In the genomic region with DNA sequence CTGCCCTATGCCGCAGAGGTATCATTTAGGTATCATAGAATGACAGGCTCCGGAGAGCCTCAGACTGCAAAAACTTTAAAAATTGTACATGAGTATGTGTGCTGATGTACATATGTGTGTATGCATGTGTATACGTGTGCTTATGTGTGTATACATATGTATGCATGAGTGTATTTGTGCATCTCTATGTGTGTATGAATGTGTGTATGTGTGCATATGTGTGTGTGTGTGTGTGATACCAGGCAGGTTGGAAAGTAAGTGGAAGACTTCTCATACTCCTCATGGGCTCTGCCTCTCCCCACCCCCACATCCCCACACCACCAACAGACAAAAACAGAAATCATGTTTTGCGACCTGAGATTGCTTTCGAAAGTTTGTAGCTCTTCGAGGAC, we compare ENCODE assay signal across 8 cellular contexts. TPM values are rescaled to one million over a fixed set of nuclear protein-coding genes. Genes with fewer than 3 reads are reported as not detected.
A peak's percentile ranks its signal among the peaks of the same experiment; 100 is the strongest.
DNase-seq lines count a peak whose midpoint lies in the region; ATAC-seq, FAIRE-seq and TF ChIP-seq lines count a peak whose summit lies in the region.

No MANE protein-coding gene starts in this region.

- ATAC-seq in A549 (peak; percentile 39 to 47), GM19328 (IDR thresholded peaks at IDR 0.05; ENCODE audit: unreplicated experiment) (peak; percentile 10), HG03442 (IDR thresholded peaks at IDR 0.05; ENCODE audit: unreplicated experiment) (peak; percentile 5), left lobe of liver (peak; percentile 19)

- H3K4me3 Mint-ChIP-seq in astrocyte (ENCODE audit: unreplicated experiment), result peak overlapping the region; percentile 84

- H3K9me3 ChIP-seq in A549 (no peaks in the 10 kb centered on the region), astrocyte (ENCODE audit: insufficient read depth, low read depth, low read length) (no peaks in the 10 kb centered on the region), thymus (ENCODE audit: control insufficient read depth) (no peaks in the 10 kb centered on the region)

- no peaks in the 10 kb centered on the region for H4K20me1 ChIP-seq in astrocyte (ENCODE audit: insufficient read depth, low read length)

- no peaks in the 10 kb centered on the region for H3K9me3 Mint-ChIP-seq in astrocyte (ENCODE audit: unreplicated experiment)

- H3K27ac ChIP-seq in A549, result peak overlapping the region; percentile 75 to 98
- H3K27ac ChIP-seq in astrocyte (ENCODE audit: low read depth, low read length), result no peak overlapping the region
- peak overlapping the region; percentile 88 for H3K27ac ChIP-seq in thymus (ENCODE audit: low read depth)

- peaks cover 9% of the 10 kb centered on the region for H3K79me2 ChIP-seq in astrocyte (ENCODE audit: insufficient read depth, low read length)

- H3K4me2 ChIP-seq in A549 (peak overlapping the region; percentile 84), astrocyte (ENCODE audit: low read length) (peak overlapping the region; percentile 89)

- H3K27me3 Mint-ChIP-seq in astrocyte (ENCODE audit: low read depth, unreplicated experiment), result no peaks in the 10 kb centered on the region

- H3K4me3 ChIP-seq in A549 (peak overlapping the region; percentile 59), astrocyte (ENCODE audit: insufficient read depth, low read depth, low read length) (peak overlapping the region; percentile 74), thymus (ENCODE audit: low read length) (peak overlapping the region; percentile 68)

- H3K36me3 Mint-ChIP-seq in astrocyte (ENCODE audit: low read depth, unreplicated experiment), result no peaks in the 10 kb centered on the region

- no peak for TF ChIP-seq EP300 in A549 (IDR thresholded peaks at IDR 0.05)

- TF ChIP-seq CTCF in A549 (IDR thresholded peaks at IDR 0.05) (no peak), astrocyte (IDR thresholded peaks at IDR 0.05; ENCODE audit: insufficient read depth, low read depth, low read length) (no peak)

- DNase-seq in A549 (ENCODE audit: low read depth in 1 of 2, low spot score in 1 of 2), result peak in 1 of 2 experiments; percentile 29
- DNase-seq in astrocyte (ENCODE audit: low read depth), result peak; percentile 15
- DNase-seq in left lobe of liver (ENCODE audit: low spot score), result no peak
- no peak for DNase-seq in NCI-H2081 treated with DMSO at 0.1 percent for 48 hours (lab: John Stamatoyannopoulos, UW)
- no peak for DNase-seq in cerebellum (ENCODE audit: low spot score)

- H2AFZ ChIP-seq in astrocyte (ENCODE audit: low read depth, low read length), result peak overlapping the region; percentile 91

- peaks cover 10% of the 10 kb centered on the region; the same call in 2 of the 3 replicates for H3K4me1 ChIP-seq in A549
- H3K4me1 ChIP-seq in astrocyte (ENCODE audit: insufficient read depth, low read length), result peaks cover 5% of the 10 kb centered on the region
- peaks cover 3% of the 10 kb centered on the region for H3K4me1 ChIP-seq in thymus (ENCODE audit: control insufficient read depth, insufficient read depth, low read length)

- POLR2A ChIA-PET in A549 (lab: Yijun Ruan, JAX), result interaction anchor here (0.9 to 3.2 kb wide), 4 partner anchors 12 to 76 kb away, joined by 3 to 34 read pairs (median 4); a partner anchor contains a TSS

- peaks cover 4% of the 10 kb centered on the region for H3K4me1 Mint-ChIP-seq in astrocyte (ENCODE audit: low read depth, unreplicated experiment)

- CTCF ChIA-PET in A549 (lab: Yijun Ruan, JAX), result interaction anchor here (1.1 to 2.5 kb wide), 3 partner anchors 48 to 76 kb away, joined by 3 to 9 read pairs (median 4); no protein-coding TSS in a partner anchor

- no peak for FAIRE-seq in A549 (lab: Jason Lieb, UNC)
- FAIRE-seq in astrocyte (lab: Jason Lieb, UNC), result no peak

- H3K36me3 ChIP-seq in astrocyte (ENCODE audit: insufficient read depth, low read length), result no peaks in the 10 kb centered on the region
- no peaks in the 10 kb centered on the region for H3K36me3 ChIP-seq in thymus (ENCODE audit: control insufficient read depth, insufficient read depth)

- 45% methylated on average over 6 of the region's 6 CpGs for WGBS in A549 (ENCODE audit: missing lambda C conversion rate)
- WGBS in thymus, result 49% methylated on average over 6 of the region's 6 CpGs

- TF ChIP-seq RAD21 in A549 (conservative IDR thresholded peaks at IDR 0.05 in 1 of 2, IDR thresholded peaks at IDR 0.05 in 1 of 2), result no peak

- peak overlapping the region; percentile 73 for H3K27ac Mint-ChIP-seq in astrocyte (ENCODE audit: unreplicated experiment)

- H3K9ac ChIP-seq in astrocyte (ENCODE audit: low read length), result peak overlapping the region; percentile 86

- H3K27me3 ChIP-seq in astrocyte (ENCODE audit: insufficient read depth, low read length), result no peaks in the 10 kb centered on the region
- H3K27me3 ChIP-seq in thymus (ENCODE audit: control insufficient read depth, insufficient read depth), result peaks cover 3% of the 10 kb centered on the region

- no peak for TF ChIP-seq POLR2A in A549 (IDR thresholded peaks at IDR 0.05; ENCODE audit: low read length)

TF ChIP-seq in A549, 52 proteins besides CTCF, POLR2A, EP300 and RAD21:
- TF ChIP-seq FOSL2 (IDR thresholded peaks at IDR 0.05) (no peak), FOSL2 (CRISPR knock-in tag; IDR thresholded peaks at IDR 0.05) (no peak), TP53 (CRISPR knock-in tag; IDR thresholded peaks at IDR 0.05) (no peak), HDAC2 (IDR thresholded peaks at IDR 0.05) (no peak), JUN (IDR thresholded peaks at IDR 0.05) (no peak), RCOR1 (IDR thresholded peaks at IDR 0.05; ENCODE audit: low read depth, low read length) (no peak), GATA3 (IDR thresholded peaks at IDR 0.05; ENCODE audit: borderline replicate concordance) (no peak), RFX5 (IDR thresholded peaks at IDR 0.05) (no peak), NPAS2 (CRISPR knock-in tag; IDR thresholded peaks at IDR 0.05; ENCODE audit: borderline replicate concordance) (no peak), KDM5A (IDR thresholded peaks at IDR 0.05) (no peak)
- TF ChIP-seq, protein P1, sequence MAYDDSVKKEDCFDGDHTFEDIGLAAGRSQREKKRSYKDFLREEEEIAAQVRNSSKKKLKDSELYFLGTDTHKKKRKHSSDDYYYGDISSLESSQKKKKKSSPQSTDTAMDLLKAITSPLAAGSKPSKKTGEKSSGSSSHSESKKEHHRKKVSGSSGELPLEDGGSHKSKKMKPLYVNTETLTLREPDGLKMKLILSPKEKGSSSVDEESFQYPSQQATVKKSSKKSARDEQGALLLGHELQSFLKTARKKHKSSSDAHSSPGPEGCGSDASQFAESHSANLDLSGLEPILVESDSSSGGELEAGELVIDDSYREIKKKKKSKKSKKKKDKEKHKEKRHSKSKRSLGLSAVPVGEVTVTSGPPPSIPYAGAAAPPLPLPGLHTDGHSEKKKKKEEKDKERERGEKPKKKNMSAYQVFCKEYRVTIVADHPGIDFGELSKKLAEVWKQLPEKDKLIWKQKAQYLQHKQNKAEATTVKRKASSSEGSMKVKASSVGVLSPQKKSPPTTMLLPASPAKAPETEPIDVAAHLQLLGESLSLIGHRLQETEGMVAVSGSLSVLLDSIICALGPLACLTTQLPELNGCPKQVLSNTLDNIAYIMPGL (CRISPR knock-in tag; IDR thresholded peaks at IDR 0.05; ENCODE audit: borderline replicate concordance), result no peak
- TF ChIP-seq, protein P2, sequence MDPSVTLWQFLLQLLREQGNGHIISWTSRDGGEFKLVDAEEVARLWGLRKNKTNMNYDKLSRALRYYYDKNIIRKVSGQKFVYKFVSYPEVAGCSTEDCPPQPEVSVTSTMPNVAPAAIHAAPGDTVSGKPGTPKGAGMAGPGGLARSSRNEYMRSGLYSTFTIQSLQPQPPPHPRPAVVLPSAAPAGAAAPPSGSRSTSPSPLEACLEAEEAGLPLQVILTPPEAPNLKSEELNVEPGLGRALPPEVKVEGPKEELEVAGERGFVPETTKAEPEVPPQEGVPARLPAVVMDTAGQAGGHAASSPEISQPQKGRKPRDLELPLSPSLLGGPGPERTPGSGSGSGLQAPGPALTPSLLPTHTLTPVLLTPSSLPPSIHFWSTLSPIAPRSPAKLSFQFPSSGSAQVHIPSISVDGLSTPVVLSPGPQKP (IDR thresholded peaks at IDR 0.05; ENCODE audit: low read depth, low read length), result no peak
- TF ChIP-seq, protein P3, sequence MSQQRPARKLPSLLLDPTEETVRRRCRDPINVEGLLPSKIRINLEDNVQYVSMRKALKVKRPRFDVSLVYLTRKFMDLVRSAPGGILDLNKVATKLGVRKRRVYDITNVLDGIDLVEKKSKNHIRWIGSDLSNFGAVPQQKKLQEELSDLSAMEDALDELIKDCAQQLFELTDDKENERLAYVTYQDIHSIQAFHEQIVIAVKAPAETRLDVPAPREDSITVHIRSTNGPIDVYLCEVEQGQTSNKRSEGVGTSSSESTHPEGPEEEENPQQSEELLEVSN (IDR thresholded peaks at IDR 0.05; ENCODE audit: borderline replicate concordance, low read depth), result no peak
TF ChIP-seq in A549: peak in this region for 0.

RNA-seq across cellular contexts. Expression of a gene that starts 0.6 kb away (rescaled TPM):
- polyA plus RNA-seq in A549 (2011; rRNA removed), result 4.6 and 7.3 TPM in 2 replicates
- 1.1 and 1.2 TPM in 2 replicates for polyA plus RNA-seq in A549 (2012; cell fraction: cytosol; rRNA removed)
- 0.56 and 1.9 TPM in 2 replicates for polyA plus RNA-seq in A549 (2012; cell fraction: nucleus; rRNA removed)
- 2.0 to 2.4 TPM (median 2.1 TPM) in 3 replicates for polyA plus RNA-seq in A549 (2017; fragmentation: RNase III; extraction: RNeasy Plus Mini Kit Qiagen cat#74134 plus additional on column Dnase treatment)
- polyA minus RNA-seq in A549 (2011; rRNA and poly(A)+ RNA removed), result 1.2 and 2.4 TPM in 2 replicates
- total RNA-seq in astrocyte, result 10.6 and 13.1 TPM in 2 replicates
- total RNA-seq in left lobe of liver, result 2.8 TPM
- polyA plus RNA-seq in thymus, result 3.6 TPM
- 18.5 TPM for total RNA-seq in cerebellum

RNA-seq across cellular contexts. Expression of a gene that starts 29.1 kb away (rescaled TPM):
- polyA plus RNA-seq in A549 (2011; rRNA removed) (128 and 173 TPM in 2 replicates), A549 (2017; fragmentation: RNase III; extraction: RNeasy Plus Mini Kit Qiagen cat#74134 plus additional on column Dnase treatment) (80.3 to 83.1 TPM (median 82.2 TPM) in 3 replicates), thymus (65.1 TPM)
- 31.1 and 35.2 TPM in 2 replicates for polyA plus RNA-seq in A549 (2012; cell fraction: cytosol; rRNA removed)
- polyA plus RNA-seq in A549 (2012; cell fraction: nucleus; rRNA removed), result 10.9 and 17.0 TPM in 2 replicates
- 34.5 and 40.9 TPM in 2 replicates for polyA minus RNA-seq in A549 (2011; rRNA and poly(A)+ RNA removed)
- total RNA-seq in astrocyte (98.8 and 105 TPM in 2 replicates), left lobe of liver (29.0 TPM), cerebellum (84.8 TPM)
